ENCODE assay signal across 1 cellular context in genomic region chr3:158097571-158098553, GRCh38.
A peak's percentile ranks its signal among the peaks of the same experiment; 100 is the strongest.
TF ChIP-seq lines count a peak whose summit lies in the region.

No MANE protein-coding gene starts in this region.

TF ChIP-seq in HepG2, 621 proteins besides CTCF, POLR2A, EP300 and RAD21 (continued from another document and continues in another):
- TF ChIP-seq ZMAT5 (CRISPR knock-in tag; IDR thresholded peaks at IDR 0.05; ENCODE audit: borderline replicate concordance, low read depth) (no peak), REST (IDR thresholded peaks at IDR 0.05; ENCODE audit: borderline replicate concordance in 1 of 2, low read depth in 1 of 2, low read length in 2 of 2) (peak in 1 of 2 experiments; percentile 100), ZFP90 (CRISPR knock-in tag; IDR thresholded peaks at IDR 0.05; ENCODE audit: borderline replicate concordance) (peak; percentile 97), ZBTB3 (CRISPR knock-in tag; IDR thresholded peaks at IDR 0.05; ENCODE audit: borderline replicate concordance, low read depth) (no peak), MTF1 (CRISPR knock-in tag; IDR thresholded peaks at IDR 0.05) (peak; percentile 87), ZNF30 (CRISPR knock-in tag; IDR thresholded peaks at IDR 0.05) (no peak), MXI1 (IDR thresholded peaks at IDR 0.05; ENCODE audit: borderline replicate concordance, low read depth, low read length) (peak; percentile 81; the same call in 1 of the 3 replicates), JUND (CRISPR knock-in tag; IDR thresholded peaks at IDR 0.05) (0 out of 2 replicates have a peak, but pooled peaks have one; percentile 61), HNRNPUL1 (IDR thresholded peaks at IDR 0.05; ENCODE audit: low read depth, low read length) (no peak), MAFK (conservative IDR thresholded peaks at IDR 0.05 in 1 of 2, IDR thresholded peaks at IDR 0.05 in 1 of 2; ENCODE audit: low read length in 2 of 2) (no peak), NFIC (IDR thresholded peaks at IDR 0.05; ENCODE audit: low read length) (no peak), PRDM15 (CRISPR knock-in tag; IDR thresholded peaks at IDR 0.05) (peak; percentile 63; the same call in 1 of the 2 replicates), ZNF775 (CRISPR knock-in tag; IDR thresholded peaks at IDR 0.05; ENCODE audit: borderline replicate concordance) (no peak), RERE (CRISPR knock-in tag; IDR thresholded peaks at IDR 0.05; ENCODE audit: low read depth) (no peak), ZNF691 (CRISPR knock-in tag; IDR thresholded peaks at IDR 0.05; ENCODE audit: borderline replicate concordance, low read depth) (peak; percentile 79; the same call in 1 of the 2 replicates), ZNF674 (CRISPR knock-in tag; IDR thresholded peaks at IDR 0.05; ENCODE audit: low read depth) (peak; percentile 98), AHR (CRISPR knock-in tag; IDR thresholded peaks at IDR 0.05) (no peak; the same call in none of the 2 replicates), NFIB (CRISPR knock-in tag; IDR thresholded peaks at IDR 0.05; ENCODE audit: borderline replicate concordance) (no peak), ZSCAN22 (CRISPR knock-in tag; IDR thresholded peaks at IDR 0.05) (0 out of 2 replicates have a peak, but pooled peaks have one; percentile 35), FOXC1 (CRISPR knock-in tag; IDR thresholded peaks at IDR 0.05; ENCODE audit: borderline replicate concordance) (peak; percentile 93; the same call in 1 of the 2 replicates), THAP11 (CRISPR knock-in tag; IDR thresholded peaks at IDR 0.05) (peak; percentile 68), TIGD3 (CRISPR knock-in tag; IDR thresholded peaks at IDR 0.05; ENCODE audit: borderline replicate concordance) (peak; percentile 96; the same call in 1 of the 2 replicates), ATF2 (CRISPR knock-in tag; IDR thresholded peaks at IDR 0.05) (peak; percentile 57; the same call in 1 of the 2 replicates), ZNF790 (CRISPR knock-in tag; IDR thresholded peaks at IDR 0.05; ENCODE audit: borderline replicate concordance) (peak; percentile 88; the same call in 1 of the 2 replicates), SP2 (CRISPR knock-in tag; IDR thresholded peaks at IDR 0.05) (peak; percentile 56; the same call in 1 of the 2 replicates), ZNF274 (CRISPR knock-in tag; IDR thresholded peaks at IDR 0.05) (peak; percentile 97), ATF4 (CRISPR knock-in tag; IDR thresholded peaks at IDR 0.05) (no peak), ZKSCAN5 (CRISPR knock-in tag; IDR thresholded peaks at IDR 0.05) (0 out of 2 replicates have a peak, but pooled peaks have one; percentile 73), MYC (CRISPR knock-in tag; IDR thresholded peaks at IDR 0.05; ENCODE audit: borderline replicate concordance) (peak; percentile 89), ZNF207 (IDR thresholded peaks at IDR 0.05; ENCODE audit: borderline replicate concordance) (no peak), SALL1 (CRISPR knock-in tag; IDR thresholded peaks at IDR 0.05) (peak; percentile 97), ASH2L (IDR thresholded peaks at IDR 0.05; ENCODE audit: insufficient read length, low read depth, low read length) (peak; percentile 67), RXRA (CRISPR knock-in tag; IDR thresholded peaks at IDR 0.05) (peak; percentile 59), ZSCAN5A (CRISPR knock-in tag; IDR thresholded peaks at IDR 0.05; ENCODE audit: borderline replicate concordance) (peak; percentile 22; the same call in 1 of the 2 replicates), ZSCAN30 (CRISPR knock-in tag; IDR thresholded peaks at IDR 0.05) (0 out of 2 replicates have a peak, but pooled peaks have one; percentile 12), TBX3 (IDR thresholded peaks at IDR 0.05; ENCODE audit: borderline replicate concordance) (no peak), ZNF276 (CRISPR knock-in tag; IDR thresholded peaks at IDR 0.05; ENCODE audit: low read depth) (peak; percentile 96)
